8 cellular contexts compared by ENCODE assay signal in the genomic region with DNA sequence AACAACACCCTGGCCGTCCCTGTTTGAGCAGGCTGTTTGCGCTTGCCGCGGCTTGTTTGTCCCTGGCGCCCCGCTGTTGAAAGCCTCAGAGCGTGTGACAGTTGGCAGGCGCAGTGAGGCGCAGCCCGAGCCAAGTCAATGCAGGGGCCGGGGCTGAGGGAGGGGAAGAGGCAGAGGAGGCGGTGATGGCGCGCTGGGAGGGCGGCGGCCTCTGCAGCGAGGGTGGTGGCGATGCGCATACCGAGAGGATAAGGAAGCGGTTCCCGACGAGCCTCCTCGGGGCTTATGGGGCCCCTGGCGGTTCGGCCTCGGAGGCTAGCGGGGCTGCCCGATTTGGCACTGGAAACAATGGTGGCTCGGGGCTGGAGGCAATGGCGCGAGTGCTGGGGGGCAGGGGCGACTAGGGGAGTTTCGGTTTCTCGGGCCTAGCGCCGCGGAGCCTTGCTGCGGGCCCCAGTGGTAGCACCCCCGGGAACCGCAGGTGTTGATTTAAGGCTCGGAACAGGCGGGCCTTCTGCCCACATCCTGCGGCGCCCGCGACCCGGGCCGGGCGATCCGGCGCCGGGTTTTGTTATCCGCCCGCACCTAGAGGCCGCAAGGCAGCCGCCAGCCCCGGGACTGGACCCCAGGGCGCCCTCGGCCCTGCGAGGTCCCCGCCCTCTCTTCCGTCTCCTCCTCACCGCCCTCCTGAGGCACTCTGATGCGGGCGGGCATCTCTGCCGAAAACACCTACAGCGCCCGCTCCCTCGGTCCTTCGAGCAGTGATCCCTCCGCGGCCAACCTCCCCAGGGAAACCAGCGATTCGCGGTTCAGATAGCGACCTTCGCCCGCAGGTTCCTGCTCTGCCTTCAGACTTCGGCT. TPM values are rescaled to one million over a fixed set of nuclear protein-coding genes. Genes with fewer than 3 reads are reported as not detected.
DNase-seq lines count a peak whose midpoint lies in the region; ATAC-seq and TF ChIP-seq lines count a peak whose summit lies in the region.

No MANE protein-coding gene starts in this region.

- H3K4me3 Mint-ChIP-seq in activated B cell treated with CpG ODN at 0.5 μM for 24 hours = peak overlapping the region; percentile 98

- WGBS in spleen, 5 donors = 0% methylated on average over 51 to 80 of the region's 80 CpGs

- H3K4me1 ChIP-seq in spleen = peaks cover 42 to 79% (median 64%) of the 10 kb centered on the region in 6 donors

- H3K27ac ChIP-seq in AG04450 (ENCODE audit: low read depth, low read length) (peak overlapping the region; percentile 97), caudate nucleus (ENCODE audit: low read depth, low read length) (peak overlapping the region; percentile 99), spleen (peak overlapping the region; percentile 94 to 99 (median 98))

- H3K27ac Mint-ChIP-seq in activated B cell treated with CpG ODN at 0.5 μM for 24 hours = peak overlapping the region; percentile 98

- H3K36me3 Mint-ChIP-seq in activated B cell treated with CpG ODN at 0.5 μM for 24 hours (ENCODE audit: low read depth) = peaks cover 33% of the 10 kb centered on the region

- H3K36me3 ChIP-seq in spleen = no peaks in the 10 kb centered on the region

- intact Hi-C loops in activated B cell treated with CpG ODN at 0.5 μM for 24 hours (cut with micrococcal nuclease) = loop anchor here (1.0 to 2.0 kb wide), 15 partner anchors 9 to 1994 kb away; a partner anchor contains a TSS
- intact Hi-C loops in spleen (cut with DNase I; ENCODE audit: low total_unique reads) = loop anchor here (5.0 to 10.0 kb wide), 2 partner anchors 50 to 128 kb away; a partner anchor contains a TSS

- CTCF ChIA-PET in AG04450 (lab: Charles Lee) = no interaction called here
- CTCF ChIA-PET in activated B cell treated with CpG ODN at 0.5 μM for 24 hours (lab: Charles Lee) = interaction anchor here (1.0 to 5.1 kb wide), 2 partner anchors 63 to 65 kb away, joined by 3 to 35 read pairs; no protein-coding TSS in a partner anchor

- H3K9me3 ChIP-seq in AG04450 (ENCODE audit: control insufficient read depth, insufficient read depth, low read length) (no peaks in the 10 kb centered on the region; the same call in 1 of the 2 replicates), spleen (no peaks in the 10 kb centered on the region)

- DNase-seq in AG04450 (ENCODE audit: low read depth, low spot score) (peak; percentile 83), NCI-H2227 treated with DMSO at 0.1 percent for 48 hours (lab: John Stamatoyannopoulos, UW) (peak; percentile 95), activated B cell treated with CpG ODN at 0.5 μM for 24 hours (peak; percentile 97), caudate nucleus (lab: John Stamatoyannopoulos, UW) (peak in 60 of 61 donors; percentile 69 to 97 (median 90)), inferior parietal cortex (ENCODE audit: extremely low spot score) (peak; percentile 87), spleen (peak; percentile 99)

- TF ChIP-seq CTCF in AG04450 (IDR thresholded peaks at IDR 0.05; ENCODE audit: low read depth, low read length) (peak; percentile 26; the same call in 1 of the 2 replicates), activated B cell treated with CpG ODN at 0.5 μM for 24 hours (IDR thresholded peaks at IDR 0.05) (no peak), spleen (IDR thresholded peaks at IDR 0.05 in 8 of 11, conservative IDR thresholded peaks at IDR 0.05 in 3 of 11) (peak in 9 of 11 experiments; percentile 12 to 59 (median 38))

- no peaks in the 10 kb centered on the region for H3K27me3 Mint-ChIP-seq in activated B cell treated with CpG ODN at 0.5 μM for 24 hours

- H3K4me3 ChIP-seq in AG04450 (ENCODE audit: low read depth, low read length) = peak overlapping the region; percentile 88
- peak overlapping the region; percentile 55 to 91 (median 82) for H3K4me3 ChIP-seq in spleen

- H3K9me3 Mint-ChIP-seq in activated B cell treated with CpG ODN at 0.5 μM for 24 hours = no peaks in the 10 kb centered on the region

- peak; percentile 36 to 76 (median 56) for TF ChIP-seq POLR2A in spleen (IDR thresholded peaks at IDR 0.05)

- H3K4me1 Mint-ChIP-seq in activated B cell treated with CpG ODN at 0.5 μM for 24 hours = peaks cover 78% of the 10 kb centered on the region

- ATAC-seq in GM18909 (IDR thresholded peaks at IDR 0.05; ENCODE audit: poor library complexity, unreplicated experiment) (peak; percentile 70), HG03175 (IDR thresholded peaks at IDR 0.05; ENCODE audit: unreplicated experiment) (peak; percentile 67), activated B cell treated with CpG ODN at 0.5 μM for 24 hours (ENCODE audit: low read depth) (peak; percentile 69)

- no peaks in the 10 kb centered on the region for H3K27me3 ChIP-seq in AG04450 (ENCODE audit: control insufficient read depth, insufficient read depth, low read length)
- no peaks in the 10 kb centered on the region for H3K27me3 ChIP-seq in spleen (replicated peaks in 1 of 7)

- POLR2A ChIA-PET in AG04450 (lab: Yijun Ruan, JAX) = interaction anchor here (0.5 kb wide), 1 partner anchor 246 kb away, joined by 5 read pairs; no protein-coding TSS in a partner anchor
- POLR2A ChIA-PET in activated B cell treated with CpG ODN at 0.5 μM for 24 hours (lab: Charles Lee) = interaction anchor here (1.1 to 4.6 kb wide), 11 partner anchors 17 to 273 kb away, joined by 3 to 94 read pairs (median 11); a partner anchor contains a TSS

RNA-seq across cellular contexts. Expression of a gene that starts 1.0 kb away (rescaled TPM):
- polyA plus RNA-seq in AG04450 (2011; rRNA removed) (9.7 and 13.4 TPM in 2 replicates), spleen (1 to 10 TPM; 8.5 to 9.7 (median 8.6) TPM)
- polyA minus RNA-seq in AG04450 (2011; rRNA and poly(A)+ RNA removed) = 27.8 and 43.0 TPM in 2 replicates
- total RNA-seq in activated B cell treated with CpG ODN at 0.5 μM for 24 hours (88.8 and 96.5 TPM in 2 replicates), spleen (10 to 100 TPM; 62.4 to 82.2 (median 72.0) TPM)

RNA-seq across cellular contexts. Expression of a gene that starts 58.6 kb away (rescaled TPM):
- polyA plus RNA-seq in AG04450 (2011; rRNA removed) (2.5 and 2.7 TPM in 2 replicates), spleen (10 to 100 TPM; 10.6 to 38.6 (median 14.7) TPM)
- 4.8 and 7.5 TPM in 2 replicates for polyA minus RNA-seq in AG04450 (2011; rRNA and poly(A)+ RNA removed)
- total RNA-seq in activated B cell treated with CpG ODN at 0.5 μM for 24 hours (63.1 and 80.9 TPM in 2 replicates), spleen (10 to 100 TPM; 33.2 to 91.8 (median 66.8) TPM)

Comparison
In these comparisons a context has a peak if more than half of its experiments do, and no peak if none do; other contexts are left out.
1. Peak in every context shown above with its lines: DNase-seq, ATAC-seq, H3K4me3 ChIP-seq and H3K27ac ChIP-seq.